17 cellular contexts compared by ENCODE assay signal in genomic region chr15:78307977-78308376, GRCh38. TPM values are rescaled to one million over a fixed set of nuclear protein-coding genes. Genes with fewer than 3 reads are reported as not detected.
DNase-seq lines count a peak whose midpoint lies in the region; ATAC-seq, FAIRE-seq and TF ChIP-seq lines count a peak whose summit lies in the region.
"Had no signal": no experiment of that assay in that cellular context is flagged by ENCODE, and none has a peak within 500 bp of the region (broad histone marks: within the 10 kb centered on the region; RNA-seq: fewer than 3 reads in every experiment).

No MANE protein-coding gene starts in this region.

- no peaks in the 10 kb centered on the region for H3K9me3 ChIP-seq in HepG2 (ENCODE audit: low read length)
- no peaks in the 10 kb centered on the region for H3K9me3 ChIP-seq in right lobe of liver
- no peaks in the 10 kb centered on the region for H3K9me3 ChIP-seq in OCI-LY3 (ENCODE audit: insufficient read depth, low read length)
- no peaks in the 10 kb centered on the region for H3K9me3 ChIP-seq in endothelial cell of umbilical vein (replicated peaks; ENCODE audit: control insufficient read depth, insufficient read depth, low read length)
- no peaks in the 10 kb centered on the region for H3K9me3 ChIP-seq in pancreas
- H3K9me3 ChIP-seq: ascending aorta, HAP-1, left ventricle myocardium inferior, prostate gland had no signal

- peak overlapping the region; percentile 33; the same call in 1 of the 2 replicates for H3K4me2 ChIP-seq in HepG2 (ENCODE audit: low read depth, low read length)
- peak overlapping the region; percentile 73 for H3K4me2 ChIP-seq in OCI-LY3 (ENCODE audit: low read length)
- no peak overlapping the region for H3K4me2 ChIP-seq in endothelial cell of umbilical vein (ENCODE audit: insufficient read depth, low read length)

- H3K79me2 ChIP-seq in HepG2 (ENCODE audit: insufficient read depth, low read length) (no peaks in the 10 kb centered on the region), OCI-LY3 (ENCODE audit: low read length) (no peaks in the 10 kb centered on the region), endothelial cell of umbilical vein (ENCODE audit: control insufficient read depth, insufficient read depth, low read length) (no peaks in the 10 kb centered on the region)

- CTCF ChIA-PET in HepG2 (lab: Yijun Ruan, JAX; ENCODE audit: low intra/inter-chr PET ratio, low total read pairs), result interaction anchor here (1.0 to 4.1 kb wide), 4 partner anchors 9 to 174 kb away, joined by 3 to 47 read pairs (median 14); no protein-coding TSS in a partner anchor
- CTCF ChIA-PET in endothelial cell of umbilical vein (lab: Charles Lee), result interaction anchor here (0.5 to 14.6 kb wide), 14 partner anchors 8 to 443 kb away, joined by 3 to 367 read pairs (median 4); partner anchors contain the start of genes IREB2 and SKIC8

- intact Hi-C loops in HepG2 (cut with micrococcal nuclease; ENCODE audit: unreplicated experiment) (loop anchor here (1.0 to 10.0 kb wide), 6 partner anchors 67 to 257 kb away; partner anchors contain the start of genes CHRNA5 and IREB2), right lobe of liver (cut with DNase I) (no loop called here), endothelial cell of umbilical vein (cut with micrococcal nuclease) (loop anchor here (1.0 to 5.0 kb wide), 6 partner anchors 107 to 401 kb away; partner anchors contain the start of gene IREB2), pancreas (cut with DNase I) (loop anchor here (10.0 kb wide), 2 partner anchors 117 to 167 kb away; no protein-coding TSS in a partner anchor)

- TF ChIP-seq EP300 in HepG2 (IDR thresholded peaks at IDR 0.05; ENCODE audit: low read depth in 2 of 2, low read length in 2 of 2), result no peak
- TF ChIP-seq EP300 in HepG2 (CRISPR knock-in tag; IDR thresholded peaks at IDR 0.05; ENCODE audit: borderline replicate concordance), result no peak

- no peak for ATAC-seq in HepG2
- no peak for ATAC-seq in right lobe of liver
- ATAC-seq in pancreas, result no peak

- dilution Hi-C loops in endothelial cell of umbilical vein (cut with MboI; ENCODE audit: extremely low pct_ligation_motif_present, low sequenced_read_pairs), result no loop called here

- H3K27me3 ChIP-seq in HepG2 (ENCODE audit: control insufficient read depth in 1 of 2, insufficient read depth in 2 of 2, low read length in 2 of 2) (peaks cover 0 to 2% of the 10 kb centered on the region in 2 experiments; a peak in 3 of 5 replicates), right lobe of liver (no peaks in the 10 kb centered on the region), OCI-LY3 (ENCODE audit: low read depth, low read length) (no peaks in the 10 kb centered on the region), endothelial cell of umbilical vein (ENCODE audit: control insufficient read depth in 2 of 2, insufficient read depth in 2 of 2, low read length in 2 of 2) (no peaks in the 10 kb centered on the region), pancreas (peaks cover 0 to 1% (median 0%) of the 10 kb centered on the region in 4 donors)
- H3K27me3 ChIP-seq: ascending aorta, foreskin keratinocyte had no signal

- BruUV-seq in HepG2 (replicated peaks; lab: Mats Ljungman, UMichigan), result no TSS peak
- no TSS peak for BruUV-seq in endothelial cell of umbilical vein (replicated peaks; lab: Mats Ljungman, UMichigan)

- H2AFZ ChIP-seq in HepG2 (ENCODE audit: low read length), result no peak overlapping the region
- H2AFZ ChIP-seq in OCI-LY3 (ENCODE audit: low read depth, low read length), result peak overlapping the region; percentile 93
- peak overlapping the region; percentile 25 for H2AFZ ChIP-seq in endothelial cell of umbilical vein (ENCODE audit: low read depth, low read length)

- H3K36me3 ChIP-seq in HepG2 (replicated peaks in 1 of 2; ENCODE audit: control insufficient read depth in 1 of 2, insufficient read depth in 2 of 2, low read length in 2 of 2) (no peaks in the 10 kb centered on the region), right lobe of liver (no peaks in the 10 kb centered on the region), OCI-LY3 (replicated peaks; ENCODE audit: low read depth, low read length) (no peaks in the 10 kb centered on the region), endothelial cell of umbilical vein (ENCODE audit: control insufficient read depth in 2 of 2, extremely low read depth in 1 of 2, insufficient read depth in 2 of 2, low read length in 2 of 2) (no peaks in the 10 kb centered on the region), pancreas (no peaks in the 10 kb centered on the region)
- H3K36me3 ChIP-seq: ascending aorta, HAP-1, left ventricle myocardium inferior, prostate gland had no signal

- H3K4me3 ChIP-seq in HepG2 (replicated peaks in 1 of 3; ENCODE audit: insufficient read depth in 1 of 3, low read depth in 2 of 3, low read length in 3 of 3) (no peak overlapping the region), right lobe of liver (no peak overlapping the region), OCI-LY3 (ENCODE audit: low read length) (peak overlapping the region; percentile 55), endothelial cell of umbilical vein (replicated peaks in 1 of 3; ENCODE audit: insufficient read depth in 1 of 3, low read depth in 1 of 3, low read length in 3 of 3) (no peak overlapping the region), pancreas (no peak overlapping the region)
- H3K4me3 ChIP-seq: ascending aorta, HAP-1, left ventricle myocardium inferior, prostate gland had no signal

- TF ChIP-seq CTCF in HepG2 (CRISPR knock-in tag; IDR thresholded peaks at IDR 0.05) (no peak), right lobe of liver (IDR thresholded peaks at IDR 0.05) (no peak), OCI-LY3 (IDR thresholded peaks at IDR 0.05; ENCODE audit: low read depth, low read length) (no peak), endothelial cell of umbilical vein (IDR thresholded peaks at IDR 0.05; ENCODE audit: extremely low read depth in 1 of 2, insufficient read depth in 1 of 2, low read depth in 1 of 2, low read length in 2 of 2) (no peak), pancreas (IDR thresholded peaks at IDR 0.05) (no peak)

- WGBS in HepG2 (ENCODE audit: low lambda C conversion rate), result 26% methylated on average over 6 of the region's 6 CpGs
- WGBS in right lobe of liver (ENCODE audit: insufficient coverage, low coverage, low lambda C conversion rate, missing lambda C conversion rate), result 21% methylated on average over 6 of the region's 6 CpGs
- WGBS in pancreas, 2 donors, result 35 to 42% methylated on average over 6 of the region's 6 CpGs

- H3K9ac ChIP-seq in HepG2 (ENCODE audit: insufficient read depth, low read depth, low read length), result no peak overlapping the region
- peak overlapping the region; percentile 18; the same call in 1 of the 2 replicates for H3K9ac ChIP-seq in OCI-LY3 (ENCODE audit: low read length)
- no peak overlapping the region for H3K9ac ChIP-seq in endothelial cell of umbilical vein (replicated peaks; ENCODE audit: extremely low read depth, insufficient read depth, low read length)

- FAIRE-seq in HepG2 (lab: Jason Lieb, UNC) (no peak), endothelial cell of umbilical vein (lab: Jason Lieb, UNC) (no peak), pancreas (lab: Jason Lieb, UNC) (no peak)
- FAIRE-seq: urothelium cell line had no signal

- H3K4me1 ChIP-seq in HepG2 (ENCODE audit: insufficient read depth, low read length) (peaks cover 36% of the 10 kb centered on the region), right lobe of liver (no peaks in the 10 kb centered on the region), OCI-LY3 (ENCODE audit: low read length) (peaks cover 13% of the 10 kb centered on the region), endothelial cell of umbilical vein (ENCODE audit: control insufficient read depth, extremely low read depth, insufficient read depth, low read length) (peaks cover 3% of the 10 kb centered on the region), pancreas (no peaks in the 10 kb centered on the region)
- H3K4me1 ChIP-seq: ascending aorta, foreskin keratinocyte, left ventricle myocardium inferior, prostate gland had no signal

- H3K27ac ChIP-seq in HepG2 (ENCODE audit: extremely low read length, insufficient read depth, low read length) (no peak overlapping the region), right lobe of liver (no peak overlapping the region), OCI-LY3 (ENCODE audit: low read length) (no peak overlapping the region), endothelial cell of umbilical vein (ENCODE audit: insufficient read depth, low read depth, low read length) (no peak overlapping the region), pancreas (no peak overlapping the region)
- H3K27ac ChIP-seq: ascending aorta, foreskin keratinocyte, left ventricle myocardium inferior, prostate gland had no signal

- H3K9me1 ChIP-seq in endothelial cell of umbilical vein (replicated peaks; ENCODE audit: control insufficient read depth, extremely low read depth, insufficient read depth, low read length), result no peaks in the 10 kb centered on the region

- TF ChIP-seq POLR2A in HepG2 (IDR thresholded peaks at IDR 0.05; ENCODE audit: insufficient read depth in 1 of 2, low read depth in 2 of 2, low read length in 2 of 2) (no peak), right lobe of liver (IDR thresholded peaks at IDR 0.05) (no peak), endothelial cell of umbilical vein (IDR thresholded peaks at IDR 0.05; ENCODE audit: low read depth, low read length) (no peak)

- H4K20me1 ChIP-seq in HepG2 (ENCODE audit: insufficient read depth, low read length), result no peaks in the 10 kb centered on the region
- no peaks in the 10 kb centered on the region for H4K20me1 ChIP-seq in OCI-LY3 (ENCODE audit: insufficient read depth, low read length)
- H4K20me1 ChIP-seq in endothelial cell of umbilical vein (replicated peaks; ENCODE audit: control insufficient read depth, extremely low read depth, insufficient read depth, low read length), result no peaks in the 10 kb centered on the region

- no peak for TF ChIP-seq RAD21 in HepG2 (CRISPR knock-in tag; IDR thresholded peaks at IDR 0.05)

- POLR2A ChIA-PET in HepG2 (lab: Yijun Ruan, JAX), result no interaction called here
- POLR2A ChIA-PET in endothelial cell of umbilical vein (lab: Charles Lee), result no interaction called here

- in situ Hi-C loops in HepG2 (cut with HindIII; ENCODE audit: extremely low pct_ligation_motif_present, low pct_unique_long_range_greater_than_20kb), result loop anchor here (10.0 kb wide), 2 partner anchors 177 to 407 kb away; no protein-coding TSS in a partner anchor

- no peak for DNase-seq in HepG2 (ENCODE audit: low spot score)
- DNase-seq in right lobe of liver, result no peak
- DNase-seq in endothelial cell of umbilical vein (ENCODE audit: low read depth, low spot score), result no peak
- no peak for DNase-seq in NCI-H1694 (lab: John Stamatoyannopoulos, UW)
- no peak for DNase-seq in NCI-H510A treated with DMSO at 0.1 percent for 48 hours (lab: John Stamatoyannopoulos, UW)
- DNase-seq in pancreas, result no peak
- no peak for DNase-seq in activated gamma-delta T cell (lab: John Stamatoyannopoulos, UW)
- DNase-seq: effector CD8-positive, alpha-beta T cell; foreskin keratinocyte had no signal

RNA-seq across cellular contexts. Expression of gene SKIC8, which starts 8.6 kb away (rescaled TPM):
- total RNA-seq in HepG2 (2016; rRNA removed; fragmentation: Illumina TruSeq; extraction: Trizol) (69.5 and 98.2 TPM in 2 replicates), right lobe of liver (10 to 100 TPM; 21.7 to 30.3 (median 23.0) TPM), endothelial cell of umbilical vein (49.0 and 49.7 TPM in 2 replicates), pancreas (10 to 100 TPM; 17.2 to 25.4 (median 19.4) TPM)
- total RNA-seq in HepG2 (2016; cell fraction: cytosol; rRNA removed; fragmentation: Illumina TruSeq; extraction: Trizol; ENCODE audit: low read depth), result 25.7 and 28.8 TPM in 2 replicates
- 75.6 and 98.4 TPM in 2 replicates for total RNA-seq in HepG2 (2016; cell fraction: insoluble cytoplasmic fraction; rRNA removed; fragmentation: Illumina TruSeq; extraction: Trizol)
- 27.4 and 33.5 TPM in 2 replicates for total RNA-seq in HepG2 (2016; cell fraction: membrane; rRNA removed; fragmentation: Illumina TruSeq; extraction: Trizol)
- 34.6 and 44.7 TPM in 2 replicates for total RNA-seq in HepG2 (2016; cell fraction: nucleus; rRNA removed; fragmentation: Illumina TruSeq; extraction: Trizol)
- polyA plus RNA-seq in HepG2 (2011; rRNA removed) (56.5 and 70.6 TPM in 2 replicates), endothelial cell of umbilical vein (74.0 and 95.0 TPM in 2 replicates), pancreas (10 to 100 TPM; 27.2 to 44.6 TPM)
- 63.7 and 75.5 TPM in 2 replicates for polyA plus RNA-seq in HepG2 (2011; cell fraction: cytosol; rRNA removed)
- polyA plus RNA-seq in HepG2 (2011; cell fraction: nucleus; rRNA removed), result 27.4 and 33.7 TPM in 2 replicates
- 36.6 and 44.0 TPM in 2 replicates for polyA plus RNA-seq in HepG2 (2012)
- polyA plus RNA-seq in HepG2 (2016; cell fraction: cytosol; fragmentation: Illumina TruSeq; extraction: Trizol; ENCODE audit: low read depth), result 15.0 and 18.2 TPM in 2 replicates
- 80.6 and 87.2 TPM in 2 replicates for polyA plus RNA-seq in HepG2 (2016; cell fraction: insoluble cytoplasmic fraction; fragmentation: Illumina TruSeq; extraction: Trizol; ENCODE audit: low read depth)
- polyA plus RNA-seq in HepG2 (2016; cell fraction: membrane; fragmentation: Illumina TruSeq; extraction: Trizol; ENCODE audit: low read depth), result 19.8 and 20.6 TPM in 2 replicates
- 53.4 and 56.4 TPM in 2 replicates for polyA plus RNA-seq in HepG2 (2016; cell fraction: nucleus; fragmentation: Illumina TruSeq; extraction: Trizol; ENCODE audit: insufficient read depth, low read depth)
- polyA minus RNA-seq in HepG2 (2011; rRNA and poly(A)+ RNA removed; ENCODE audit: low replicate concordance), result 48.3 and 106 TPM in 2 replicates
- polyA minus RNA-seq in HepG2 (2011; cell fraction: cytosol; rRNA and poly(A)+ RNA removed), result 24.9 and 26.1 TPM in 2 replicates
- polyA minus RNA-seq in HepG2 (2011; cell fraction: nucleus; rRNA and poly(A)+ RNA removed), result 28.3 and 36.9 TPM in 2 replicates
- 86.5 and 99.7 TPM in 2 replicates for polyA plus RNA-seq in endothelial cell of umbilical vein (2011; cell fraction: cytosol; rRNA removed)
- 66.4 and 84.1 TPM in 2 replicates for polyA plus RNA-seq in endothelial cell of umbilical vein (2011; cell fraction: nucleus; rRNA removed)
- 54.4 and 66.1 TPM in 2 replicates for polyA plus RNA-seq in endothelial cell of umbilical vein (2012)
- polyA minus RNA-seq in endothelial cell of umbilical vein, result 48.1 and 54.5 TPM in 2 replicates
- 55.4 TPM for polyA minus RNA-seq in endothelial cell of umbilical vein (2011; cell fraction: cytosol; rRNA and poly(A)+ RNA removed)
- polyA minus RNA-seq in endothelial cell of umbilical vein (2011; cell fraction: nucleus; rRNA and poly(A)+ RNA removed), result 17.9 and 23.5 TPM in 2 replicates

RNA-seq across cellular contexts. Expression of gene CRABP1, which starts 32.2 kb away (rescaled TPM):
- not detected in 2 replicates for total RNA-seq in HepG2 (2016; rRNA removed; fragmentation: Illumina TruSeq; extraction: Trizol)
- not detected in 2 replicates for total RNA-seq in HepG2 (2016; cell fraction: cytosol; rRNA removed; fragmentation: Illumina TruSeq; extraction: Trizol; ENCODE audit: low read depth)
- total RNA-seq in HepG2 (2016; cell fraction: insoluble cytoplasmic fraction; rRNA removed; fragmentation: Illumina TruSeq; extraction: Trizol), result not detected in 2 replicates
- total RNA-seq in HepG2 (2016; cell fraction: membrane; rRNA removed; fragmentation: Illumina TruSeq; extraction: Trizol), result not detected in 2 replicates
- total RNA-seq in HepG2 (2016; cell fraction: nucleus; rRNA removed; fragmentation: Illumina TruSeq; extraction: Trizol), result not detected in 2 replicates
- not detected in 2 replicates for polyA plus RNA-seq in HepG2 (2011; rRNA removed)
- not detected in 2 replicates for polyA plus RNA-seq in HepG2 (2011; cell fraction: cytosol; rRNA removed)
- not detected in 2 replicates for polyA plus RNA-seq in HepG2 (2011; cell fraction: nucleus; rRNA removed)
- polyA plus RNA-seq in HepG2 (2012), result not detected in 2 replicates
- polyA plus RNA-seq in HepG2 (2016; cell fraction: cytosol; fragmentation: Illumina TruSeq; extraction: Trizol; ENCODE audit: low read depth), result not detected in 2 replicates
- polyA plus RNA-seq in HepG2 (2016; cell fraction: insoluble cytoplasmic fraction; fragmentation: Illumina TruSeq; extraction: Trizol; ENCODE audit: low read depth), result not detected in 2 replicates
- not detected in 2 replicates for polyA plus RNA-seq in HepG2 (2016; cell fraction: membrane; fragmentation: Illumina TruSeq; extraction: Trizol; ENCODE audit: low read depth)
- not detected in 2 replicates for polyA plus RNA-seq in HepG2 (2016; cell fraction: nucleus; fragmentation: Illumina TruSeq; extraction: Trizol; ENCODE audit: insufficient read depth, low read depth)
- polyA minus RNA-seq in HepG2 (2011; rRNA and poly(A)+ RNA removed; ENCODE audit: low replicate concordance), result not detected in 2 replicates
- polyA minus RNA-seq in HepG2 (2011; cell fraction: cytosol; rRNA and poly(A)+ RNA removed), result not detected in 2 replicates
- polyA minus RNA-seq in HepG2 (2011; cell fraction: nucleus; rRNA and poly(A)+ RNA removed), result not detected in 2 replicates
- total RNA-seq in right lobe of liver, result not detected
- not detected in 2 replicates for total RNA-seq in endothelial cell of umbilical vein
- 0.11 TPM in 1 of 2 replicates, not detected in the other for polyA plus RNA-seq in endothelial cell of umbilical vein
- not detected in 2 replicates for polyA plus RNA-seq in endothelial cell of umbilical vein (2011; cell fraction: cytosol; rRNA removed)
- polyA plus RNA-seq in endothelial cell of umbilical vein (2011; cell fraction: nucleus; rRNA removed), result not detected in 2 replicates
- polyA plus RNA-seq in endothelial cell of umbilical vein (2012), result 0.24 TPM in 1 of 2 replicates, not detected in the other
- polyA minus RNA-seq in endothelial cell of umbilical vein, result not detected in 2 replicates
- not detected for polyA minus RNA-seq in endothelial cell of umbilical vein (2011; cell fraction: cytosol; rRNA and poly(A)+ RNA removed)
- polyA minus RNA-seq in endothelial cell of umbilical vein (2011; cell fraction: nucleus; rRNA and poly(A)+ RNA removed), result not detected in 2 replicates
- under 1 TPM in 4 of 6 donors, not detected in 2; 0.20 to 0.60 (median 0.36) TPM for total RNA-seq in pancreas
- 10 to 100 TPM in 1 of 2 donors, not detected in 1; 11.8 TPM for polyA plus RNA-seq in pancreas
- total RNA-seq: ascending aorta; CD8-positive, alpha-beta memory T cell; foreskin keratinocyte; left ventricle myocardium inferior; prostate gland had no signal
- polyA plus RNA-seq: CD8-positive, alpha-beta memory T cell; foreskin keratinocyte; immature natural killer cell had no signal

RNA-seq across cellular contexts. Expression of gene DNAJA4, which starts 43.6 kb away (rescaled TPM):
- total RNA-seq in HepG2 (2016; rRNA removed; fragmentation: Illumina TruSeq; extraction: Trizol) (not detected in 2 replicates), right lobe of liver (1 to 10 TPM in 4 of 6 experiments, under 1 TPM in 2; 0.73 to 3.4 (median 1.9) TPM), endothelial cell of umbilical vein (20.2 and 21.3 TPM in 2 replicates), pancreas (1 to 10 TPM; 2.3 to 9.0 (median 4.4) TPM)
- not detected in 2 replicates for total RNA-seq in HepG2 (2016; cell fraction: cytosol; rRNA removed; fragmentation: Illumina TruSeq; extraction: Trizol; ENCODE audit: low read depth)
- not detected in 2 replicates for total RNA-seq in HepG2 (2016; cell fraction: insoluble cytoplasmic fraction; rRNA removed; fragmentation: Illumina TruSeq; extraction: Trizol)
- not detected in 2 replicates for total RNA-seq in HepG2 (2016; cell fraction: membrane; rRNA removed; fragmentation: Illumina TruSeq; extraction: Trizol)
- not detected in 2 replicates for total RNA-seq in HepG2 (2016; cell fraction: nucleus; rRNA removed; fragmentation: Illumina TruSeq; extraction: Trizol)
- polyA plus RNA-seq in HepG2 (2011; rRNA removed) (not detected in 2 replicates), endothelial cell of umbilical vein (15.4 and 17.3 TPM in 2 replicates), pancreas (10 to 100 TPM in 1 of 2 donors, 1 to 10 TPM in 1; 5.7 to 16.1 TPM)
- not detected in 2 replicates for polyA plus RNA-seq in HepG2 (2011; cell fraction: cytosol; rRNA removed)
- not detected in 2 replicates for polyA plus RNA-seq in HepG2 (2011; cell fraction: nucleus; rRNA removed)
- 0.56 and 0.99 TPM in 2 replicates for polyA plus RNA-seq in HepG2 (2012)
- not detected in 2 replicates for polyA plus RNA-seq in HepG2 (2016; cell fraction: cytosol; fragmentation: Illumina TruSeq; extraction: Trizol; ENCODE audit: low read depth)
- not detected in 2 replicates for polyA plus RNA-seq in HepG2 (2016; cell fraction: insoluble cytoplasmic fraction; fragmentation: Illumina TruSeq; extraction: Trizol; ENCODE audit: low read depth)
- not detected in 2 replicates for polyA plus RNA-seq in HepG2 (2016; cell fraction: membrane; fragmentation: Illumina TruSeq; extraction: Trizol; ENCODE audit: low read depth)
- not detected in 2 replicates for polyA plus RNA-seq in HepG2 (2016; cell fraction: nucleus; fragmentation: Illumina TruSeq; extraction: Trizol; ENCODE audit: insufficient read depth, low read depth)
- 73.6 TPM in 1 of 2 replicates, not detected in the other for polyA minus RNA-seq in HepG2 (2011; rRNA and poly(A)+ RNA removed; ENCODE audit: low replicate concordance)
- 0.49 and 1.8 TPM in 2 replicates for polyA minus RNA-seq in HepG2 (2011; cell fraction: cytosol; rRNA and poly(A)+ RNA removed)
- 0.52 and 0.62 TPM in 2 replicates for polyA minus RNA-seq in HepG2 (2011; cell fraction: nucleus; rRNA and poly(A)+ RNA removed)
- polyA plus RNA-seq in endothelial cell of umbilical vein (2011; cell fraction: cytosol; rRNA removed), result 13.4 and 14.1 TPM in 2 replicates
- polyA plus RNA-seq in endothelial cell of umbilical vein (2011; cell fraction: nucleus; rRNA removed), result 68.7 and 87.4 TPM in 2 replicates
- 19.1 and 23.7 TPM in 2 replicates for polyA plus RNA-seq in endothelial cell of umbilical vein (2012)
- 19.5 and 20.5 TPM in 2 replicates for polyA minus RNA-seq in endothelial cell of umbilical vein
- 27.0 TPM for polyA minus RNA-seq in endothelial cell of umbilical vein (2011; cell fraction: cytosol; rRNA and poly(A)+ RNA removed)
- polyA minus RNA-seq in endothelial cell of umbilical vein (2011; cell fraction: nucleus; rRNA and poly(A)+ RNA removed), result 18.5 and 21.6 TPM in 2 replicates

Comparison
In these comparisons a context has a peak if more than half of its experiments do, and no peak if none do; other contexts are left out.
1. intact Hi-C loops: an anchor here in HepG2 (1.0 to 10.0 kb wide), endothelial cell of umbilical vein (1.0 to 5.0 kb wide) and pancreas (10.0 kb wide); none called in right lobe of liver.